ENCODE assay signal across 40 cellular contexts in the genomic region with DNA sequence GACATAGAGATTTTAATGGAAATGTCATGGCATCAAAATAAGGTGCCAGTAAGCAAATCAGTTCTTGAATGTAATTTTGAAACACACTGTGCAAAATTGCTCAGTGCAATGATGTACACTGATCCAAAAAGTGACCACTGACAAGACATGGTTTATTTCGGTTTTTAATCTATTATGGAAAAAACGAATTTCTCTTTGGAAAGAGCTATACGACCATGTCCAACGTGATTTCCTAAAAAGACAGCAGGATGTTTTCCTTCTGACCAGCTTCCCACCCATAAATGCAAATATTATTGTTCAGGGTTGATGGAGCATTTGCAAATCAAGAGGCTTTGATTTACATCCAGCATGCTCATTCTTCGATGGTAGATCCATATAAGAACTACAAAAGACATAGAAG. TPM values are rescaled to one million over a fixed set of nuclear protein-coding genes. Genes with fewer than 3 reads are reported as not detected.
"Had no signal": no experiment of that assay in that cellular context is flagged by ENCODE, and none has a peak within 500 bp of the region (broad histone marks: within the 10 kb centered on the region; RNA-seq: fewer than 3 reads in every experiment).

No MANE protein-coding gene starts in this region.

- H3K4me3 ChIP-seq: adrenal gland, ascending aorta, body of pancreas, breast epithelium, cardiac muscle cell had no signal

- H3K36me3 ChIP-seq: adrenal gland, ascending aorta, brain microvascular endothelial cell, breast epithelium, cardiac muscle cell had no signal

- ATAC-seq: activated naive CD4-positive, alpha-beta T cell treated with anti-CD3 and anti-CD28 coated beads, Interleukin-2, amount 50 U/mL, for 72 hours; activated naive CD8-positive, alpha-beta T cell treated with anti-CD3 and anti-CD28 coated beads, Interleukin-2, amount 50 U/mL, for 24 hours; activated T-cell treated with anti-CD3 and anti-CD28 coated beads, Interleukin-2, amount 50 U/mL, for 4 hours; activated T-cell treated with anti-CD3 and anti-CD28 coated beads, Interleukin-2, amount 50 U/mL, for 72 hours; activated T-helper 17 cell treated with anti-CD3 and anti-CD28 coated beads, Interleukin-2, amount 50 U/mL, for 72 hours; body of pancreas had no signal

- DNase-seq: activated effector memory CD4-positive, alpha-beta T cell treated with anti-CD3 and anti-CD28 coated beads, Interleukin-2, amount 50 U/mL, for 16 hours; activated effector memory CD4-positive, alpha-beta T cell treated with Interleukin-2 at 50 U/mL for 16 hours; activated gamma-delta T cell; activated gamma-delta T cell treated with Interleukin-2 at 50 U/mL for 16 hours; activated naive CD4-positive, alpha-beta T cell; activated naive CD4-positive, alpha-beta T cell treated with anti-CD3 and anti-CD28 coated beads for 36 hours; activated naive CD4-positive, alpha-beta T cell treated with anti-CD3 and anti-CD28 coated beads, Interleukin-2, amount 10 ng/mL, durations not matched to agents 7 days and 5 days; activated naive CD4-positive, alpha-beta T cell treated with anti-CD3 and anti-CD28 coated beads, Interleukin-2, amount 50 U/mL, for 16 hours; activated naive CD4-positive, alpha-beta T cell treated with Interleukin-2 at 50 U/mL for 16 hours; activated naive CD8-positive, alpha-beta T cell treated with anti-CD3 and anti-CD28 coated beads for 36 hours; activated naive CD8-positive, alpha-beta T cell treated with anti-CD3 and anti-CD28 coated beads, Interleukin-2, amount 10 ng/mL, durations not matched to agents 7 days and 5 days; activated naive CD8-positive, alpha-beta T cell treated with anti-CD3 and anti-CD28 coated beads, Interleukin-2, amount 50 U/mL, for 24 hours; activated T-cell treated with anti-CD3 and anti-CD28 coated beads, Interleukin-2, amount 50 U/mL, for 1 hour; activated T-cell treated with anti-CD3 and anti-CD28 coated beads, Interleukin-2, amount 50 U/mL, for 24 hours; activated T-cell treated with anti-CD3 and anti-CD28 coated beads, Interleukin-2, amount 50 U/mL, for 4 hours; activated T-cell treated with anti-CD3 and anti-CD28 coated beads, Interleukin-2, amount 50 U/mL, for 48 hours; activated T-cell treated with anti-CD3 and anti-CD28 coated beads, Interleukin-2, amount 50 U/mL, for 72 hours; adrenal gland; amniotic stem cell; amygdala; anterior cingulate cortex; aorta; body of pancreas; brain microvascular endothelial cell; caudate nucleus; central memory CD4-positive, alpha-beta T cell; cerebellar nuclear complex had no signal

- H3K27me3 ChIP-seq: ascending aorta, body of pancreas, brain microvascular endothelial cell, cardiac muscle cell had no signal

- FAIRE-seq: astrocyte, bronchial epithelial cell had no signal

- H3K27ac ChIP-seq: adrenal gland, ascending aorta, body of pancreas, brain microvascular endothelial cell, breast epithelium, cardiac muscle cell had no signal

- H3K9me3 ChIP-seq: adrenal gland, ascending aorta, body of pancreas, breast epithelium had no signal

- H3K4me1 ChIP-seq: adrenal gland, ascending aorta, body of pancreas, breast epithelium had no signal

RNA-seq across cellular contexts. Expression of gene MAGEA1, which starts 17.1 kb away (rescaled TPM):
- total RNA-seq: activated naive CD4-positive, alpha-beta T cell treated with anti-CD3 and anti-CD28 coated beads for 36 hours; activated naive CD4-positive, alpha-beta T cell treated with anti-CD3 and anti-CD28 coated beads, Interleukin-2, amount 50 U/mL, for 72 hours; activated naive CD8-positive, alpha-beta T cell treated with anti-CD3 and anti-CD28 coated beads for 36 hours; activated naive CD8-positive, alpha-beta T cell treated with anti-CD3 and anti-CD28 coated beads, Interleukin-2, amount 10 ng/mL, durations not matched to agents 7 days and 5 days; activated T-cell treated with anti-CD3 and anti-CD28 coated beads, Interleukin-2, amount 50 U/mL, for 4 hours; activated T-cell treated with anti-CD3 and anti-CD28 coated beads, Interleukin-2, amount 50 U/mL, for 72 hours; activated T-helper 1 cell treated with anti-CD3 and anti-CD28 coated beads, Interleukin-12 subunit alpha, Interleukin-12 subunit beta, Interleukin-2, Interleukin-4 antibody, amounts not matched to agents 30 ng/mL and 10 ng/mL and 1 ng/mL, durations not matched to agents 14 hours and 24 hours and 36 hours; activated T-helper 17 cell treated with anti-CD3 and anti-CD28 coated beads, Interleukin-2, amount 50 U/mL, for 72 hours; activated T-helper 2 cell treated with anti-CD3 and anti-CD28 coated beads, Interferon-gamma antibody, Interleukin-2, Interleukin-4, amounts not matched to agents 10 μg/mL and 5 μg/mL and 100 μg/mL, durations not matched to agents 14 hours and 24 hours and 36 hours; adrenal gland; aorta; ascending aorta; astrocyte; body of pancreas; breast epithelium; bronchial epithelial cell; cardiac muscle cell; cardiac septum; cerebellum; chondrocyte had no signal
- polyA plus RNA-seq: adipose tissue, adrenal gland, aorta, cardiac muscle cell had no signal
